8 cellular contexts compared by ENCODE assay signal in the genomic region with DNA sequence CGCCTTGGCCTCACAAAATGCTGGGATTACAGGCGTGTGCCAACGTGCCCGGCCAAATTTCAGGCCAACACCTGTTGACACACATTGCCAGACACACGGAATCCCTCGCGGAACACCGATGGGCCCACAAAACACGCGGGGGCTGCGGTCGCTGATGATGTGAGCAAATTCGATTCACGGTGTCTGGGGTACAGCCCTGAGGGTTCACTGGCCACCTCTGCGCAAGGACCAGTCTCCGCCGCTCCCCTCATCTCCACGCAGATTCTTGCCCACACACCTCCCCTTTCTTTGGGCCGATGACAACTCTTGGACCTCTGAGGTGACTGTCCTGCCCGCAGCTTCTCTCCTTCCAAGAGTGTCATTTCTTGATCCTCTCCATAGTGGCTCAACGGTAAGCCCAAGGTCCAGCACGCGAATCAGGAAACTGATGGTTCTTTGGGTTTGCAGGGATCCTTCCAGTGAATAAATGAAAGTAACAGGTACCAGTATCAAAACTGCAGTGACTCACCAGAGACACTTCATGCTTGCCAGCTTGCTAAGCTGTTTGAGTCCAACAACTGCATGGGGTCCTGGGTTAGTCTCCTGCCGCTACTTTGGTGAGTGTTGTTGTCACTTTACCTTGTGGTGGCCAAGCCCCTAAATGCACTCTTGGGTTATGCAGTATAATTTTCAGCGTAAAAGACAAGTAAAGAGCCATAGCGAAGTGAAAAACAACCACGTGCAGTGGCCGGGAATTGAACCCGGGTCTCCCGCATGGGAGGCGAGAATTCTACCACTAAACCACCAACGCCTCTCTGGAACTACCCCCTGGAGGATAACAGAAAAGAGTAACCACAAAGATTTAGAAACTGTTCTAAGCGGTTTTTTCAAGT. TPM values are rescaled to one million over a fixed set of nuclear protein-coding genes. Genes with fewer than 3 reads are reported as not detected.
DNase-seq lines count a peak whose midpoint lies in the region; ATAC-seq and TF ChIP-seq lines count a peak whose summit lies in the region.

No MANE protein-coding gene starts in this region.

- peak overlapping the region; percentile 52 to 72 (median 66); a peak in 21 of 22 replicates for H3K4me2 ChIP-seq in BLaER1 treated with 17β-estradiol and CSF1 and Interleukin-3, amounts not matched to agents 10 nM and 100 nM

- in situ Hi-C loops in transverse colon (cut with MboI; ENCODE audit: low pct_ligation_motif_present in 1 of 4, low pct_unique_long_range_greater_than_20kb in 1 of 4, low sequenced_read_pairs in 3 of 4): no loop called here

- no peak overlapping the region for H3K9ac ChIP-seq in BLaER1 treated with 17β-estradiol and CSF1 and Interleukin-3, amounts not matched to agents 10 nM and 100 nM

- peak; percentile 61 for ATAC-seq in GM19395 (IDR thresholded peaks at IDR 0.05; ENCODE audit: unreplicated experiment)
- ATAC-seq in left lung: peak; percentile 66
- ATAC-seq in left lobe of liver: no peak
- no peak for ATAC-seq in HG03135 (IDR thresholded peaks at IDR 0.05; ENCODE audit: unreplicated experiment)

- TF ChIP-seq POLR2A in transverse colon (IDR thresholded peaks at IDR 0.05): no peak

- 34 to 72% methylated on average over 8 to 32 of the region's 33 CpGs for WGBS in transverse colon (ENCODE audit: low coverage in 1 of 2), 2 donors

- H3K36me3 ChIP-seq in BLaER1 treated with 17β-estradiol and CSF1 and Interleukin-3, amounts not matched to agents 10 nM and 100 nM: no peaks in the 10 kb centered on the region
- no peaks in the 10 kb centered on the region for H3K36me3 ChIP-seq in left lung
- H3K36me3 ChIP-seq in transverse colon: no peaks in the 10 kb centered on the region

- no peak overlapping the region for H3K27ac ChIP-seq in BLaER1 treated with 17β-estradiol and CSF1 and Interleukin-3, amounts not matched to agents 10 nM and 100 nM
- H3K27ac ChIP-seq in left lung (no peak overlapping the region), transverse colon (no peak overlapping the region)

- peaks cover 0 to 17% (median 0%) of the 10 kb centered on the region in 11 experiments; a peak in 6 of 22 replicates for H4K20me1 ChIP-seq in BLaER1 treated with 17β-estradiol and CSF1 and Interleukin-3, amounts not matched to agents 10 nM and 100 nM

- no peaks in the 10 kb centered on the region for H3K9me3 ChIP-seq in BLaER1 treated with 17β-estradiol and CSF1 and Interleukin-3, amounts not matched to agents 10 nM and 100 nM (replicated peaks in 1 of 11)
- H3K9me3 ChIP-seq in left lung: no peaks in the 10 kb centered on the region
- H3K9me3 ChIP-seq in transverse colon: no peaks in the 10 kb centered on the region

- H3K4me1 ChIP-seq in BLaER1 treated with 17β-estradiol and CSF1 and Interleukin-3, amounts not matched to agents 10 nM and 100 nM: peaks cover 20 to 29% (median 24%) of the 10 kb centered on the region in 10 experiments; a peak in 19 of 20 replicates
- H3K4me1 ChIP-seq in left lung: no peaks in the 10 kb centered on the region
- H3K4me1 ChIP-seq in transverse colon: no peaks in the 10 kb centered on the region

- peaks cover 27 to 44% (median 36%) of the 10 kb centered on the region in 11 experiments for H3K27me3 ChIP-seq in BLaER1 treated with 17β-estradiol and CSF1 and Interleukin-3, amounts not matched to agents 10 nM and 100 nM
- H3K27me3 ChIP-seq in left lung (peaks cover 0 to 12% of the 10 kb centered on the region in 2 donors), transverse colon (peaks cover 10% of the 10 kb centered on the region)

- H3K4me3 ChIP-seq in BLaER1 treated with 17β-estradiol and CSF1 and Interleukin-3, amounts not matched to agents 10 nM and 100 nM: no peak overlapping the region
- H3K4me3 ChIP-seq in left lung: no peak overlapping the region
- no peak overlapping the region for H3K4me3 ChIP-seq in transverse colon

- intact Hi-C loops in left lung (cut with DNase I): no loop called here
- intact Hi-C loops in transverse colon (cut with DNase I; ENCODE audit: low total_unique reads): no loop called here

- DNase-seq in OCI-M1 (lab: John Stamatoyannopoulos, UW) (peak; percentile 93), astrocyte of the hippocampus (ENCODE audit: low read depth, low spot score) (peak; percentile 60), left lung (peak in 1 of 2 donors; percentile 60), transverse colon (peak; percentile 25), left lobe of liver (ENCODE audit: low spot score) (no peak)

- TF ChIP-seq EP300 in transverse colon (IDR thresholded peaks at IDR 0.05; ENCODE audit: low read depth): no peak

- TF ChIP-seq CTCF in left lung (IDR thresholded peaks at IDR 0.05): no peak
- TF ChIP-seq CTCF in transverse colon (IDR thresholded peaks at IDR 0.05): no peak

RNA-seq across cellular contexts. Expression of a gene that starts 11.0 kb away (rescaled TPM):
- total RNA-seq in left lung (1,000 to 10,000 TPM; 2,748 to 3,444 TPM), transverse colon (under 1 TPM in 3 of 4 donors, not detected in 1; under 0.01 TPM), left lobe of liver (1,159 TPM)

Comparison
In these comparisons a context has a peak if more than half of its experiments do, and no peak if none do; other contexts are left out.
1. ATAC-seq: peak in GM19395 (single experiment) and left lung (single experiment); none in left lobe of liver (single experiment) and HG03135 (single experiment).
2. RNA of a gene that starts 11.0 kb away (total RNA-seq): 2,748 to 3,444 TPM in left lung and 1,159 TPM in left lobe of liver (single experiment); under 0.01 TPM in transverse colon; every median in the first group is over 1,000 times any median in the second.